1 cellular context compared by ENCODE assay signal in genomic region chr20:25750765-25751696, GRCh38.
A peak's percentile ranks its signal among the peaks of the same experiment; 100 is the strongest.
TF ChIP-seq lines count a peak whose summit lies in the region.

No MANE protein-coding gene starts in this region.

TF ChIP-seq in HepG2, 621 proteins besides CTCF, POLR2A, EP300 and RAD21 (continued from another document and continues in another):
- TF ChIP-seq ZNF776 (CRISPR knock-in tag; IDR thresholded peaks at IDR 0.05) (no peak), ZKSCAN5 (CRISPR knock-in tag; IDR thresholded peaks at IDR 0.05) (no peak), RFX5 (IDR thresholded peaks at IDR 0.05; ENCODE audit: low read depth, low read length) (no peak), ZBTB33 (CRISPR knock-in tag; IDR thresholded peaks at IDR 0.05) (no peak), ZNF770 (CRISPR knock-in tag; IDR thresholded peaks at IDR 0.05) (no peak), TCF7L2 (IDR thresholded peaks at IDR 0.05; ENCODE audit: low read depth, low read length) (no peak), ZNF674 (CRISPR knock-in tag; IDR thresholded peaks at IDR 0.05; ENCODE audit: low read depth) (no peak), MTA3 (CRISPR knock-in tag; IDR thresholded peaks at IDR 0.05) (no peak), DZIP1 (CRISPR knock-in tag; IDR thresholded peaks at IDR 0.05) (no peak), MAFG (CRISPR knock-in tag; IDR thresholded peaks at IDR 0.05) (no peak), USF2 (IDR thresholded peaks at IDR 0.05; ENCODE audit: low read depth, low read length) (no peak), USF2 (CRISPR knock-in tag; IDR thresholded peaks at IDR 0.05; ENCODE audit: borderline replicate concordance) (no peak), MATR3 (CRISPR knock-in tag; IDR thresholded peaks at IDR 0.05) (no peak), SMAD9 (CRISPR knock-in tag; IDR thresholded peaks at IDR 0.05) (no peak; the same call in 1 of the 2 replicates), ZNF234 (CRISPR knock-in tag; conservative IDR thresholded peaks at IDR 0.05) (no peak), ZNF550 (CRISPR knock-in tag; IDR thresholded peaks at IDR 0.05; ENCODE audit: borderline replicate concordance) (peak; percentile 69; the same call in 1 of the 2 replicates), ARID2 (CRISPR knock-in tag; IDR thresholded peaks at IDR 0.05; ENCODE audit: borderline replicate concordance) (no peak), ATRX (CRISPR knock-in tag; IDR thresholded peaks at IDR 0.05; ENCODE audit: borderline replicate concordance) (no peak), FLYWCH1 (CRISPR knock-in tag; IDR thresholded peaks at IDR 0.05) (no peak), KDM6A (CRISPR knock-in tag; IDR thresholded peaks at IDR 0.05; ENCODE audit: low read depth) (no peak; the same call in 1 of the 2 replicates), ZBTB21 (CRISPR knock-in tag; IDR thresholded peaks at IDR 0.05) (peak; percentile 63), ZFP37 (CRISPR knock-in tag; IDR thresholded peaks at IDR 0.05; ENCODE audit: borderline replicate concordance) (no peak), PCBP2 (optimal IDR thresholded peaks at IDR 0.05; ENCODE audit: low read depth, low read length, poor library complexity, severe bottlenecking) (no peak), ZNF33A (CRISPR knock-in tag; IDR thresholded peaks at IDR 0.05; ENCODE audit: borderline replicate concordance) (no peak), PPARG (CRISPR knock-in tag; conservative IDR thresholded peaks at IDR 0.05) (no peak), ZNF503 (CRISPR knock-in tag; IDR thresholded peaks at IDR 0.05) (no peak), MAX (IDR thresholded peaks at IDR 0.05) (peak; percentile 61), STAT6 (CRISPR knock-in tag; IDR thresholded peaks at IDR 0.05; ENCODE audit: borderline replicate concordance) (no peak), MTERF4 (CRISPR knock-in tag; IDR thresholded peaks at IDR 0.05) (peak; percentile 79; the same call in 1 of the 2 replicates), ZNF430 (CRISPR knock-in tag; IDR thresholded peaks at IDR 0.05) (no peak), ZSCAN25 (CRISPR knock-in tag; IDR thresholded peaks at IDR 0.05) (no peak), SYNCRIP (IDR thresholded peaks at IDR 0.05; ENCODE audit: insufficient read depth, low read depth, low read length) (no peak), REXO4 (CRISPR knock-in tag; IDR thresholded peaks at IDR 0.05; ENCODE audit: borderline replicate concordance) (no peak), NR1H2 (CRISPR knock-in tag; IDR thresholded peaks at IDR 0.05; ENCODE audit: borderline replicate concordance, low read depth) (no peak), CENPBD1 (CRISPR knock-in tag; IDR thresholded peaks at IDR 0.05; ENCODE audit: borderline replicate concordance, low read depth) (no peak), ZNF160 (CRISPR knock-in tag; IDR thresholded peaks at IDR 0.05) (0 out of 2 replicates have a peak, but pooled peaks have one; percentile 57), SIX1 (CRISPR knock-in tag; IDR thresholded peaks at IDR 0.05; ENCODE audit: borderline replicate concordance) (no peak), ZMYM4 (CRISPR knock-in tag; IDR thresholded peaks at IDR 0.05) (peak; percentile 63; the same call in 1 of the 2 replicates), MLLT10 (CRISPR knock-in tag; IDR thresholded peaks at IDR 0.05) (no peak), KLF6 (CRISPR knock-in tag; IDR thresholded peaks at IDR 0.05) (no peak), ZBTB43 (CRISPR knock-in tag; conservative IDR thresholded peaks at IDR 0.05) (no peak), CREB1 (IDR thresholded peaks at IDR 0.05) (peak; percentile 74), CREB1 (CRISPR knock-in tag; IDR thresholded peaks at IDR 0.05) (no peak), NR3C1 (CRISPR knock-in tag; IDR thresholded peaks at IDR 0.05) (peak; percentile 92; the same call in 1 of the 2 replicates), NCOR1 (IDR thresholded peaks at IDR 0.05; ENCODE audit: borderline replicate concordance, low read length) (no peak), ZNF501 (CRISPR knock-in tag; IDR thresholded peaks at IDR 0.05) (no peak; the same call in 1 of the 2 replicates), ZNF20 (CRISPR knock-in tag; IDR thresholded peaks at IDR 0.05) (no peak), ZFX (CRISPR knock-in tag; IDR thresholded peaks at IDR 0.05; ENCODE audit: low read depth) (peak; percentile 75), ERF (CRISPR knock-in tag; IDR thresholded peaks at IDR 0.05) (no peak), PLSCR1 (CRISPR knock-in tag; IDR thresholded peaks at IDR 0.05; ENCODE audit: borderline replicate concordance) (no peak), NR2F1 (CRISPR knock-in tag; IDR thresholded peaks at IDR 0.05) (no peak), ATF3 (CRISPR knock-in tag; IDR thresholded peaks at IDR 0.05) (no peak; the same call in 1 of the 2 replicates)
